Comparison of ENCODE assay signal across 1 cellular context in genomic region chr3:31610700-31611275, GRCh38.
TF ChIP-seq lines count a peak whose summit lies in the region.

No MANE protein-coding gene starts in this region.

TF ChIP-seq in HCT116, 20 proteins besides CTCF, POLR2A, EP300 and RAD21 (continued from another document):
- no peak for TF ChIP-seq ZBTB33 (IDR thresholded peaks at IDR 0.05; ENCODE audit: extremely low read depth, insufficient replicate concordance, low read length)
- TF ChIP-seq SP1 (IDR thresholded peaks at IDR 0.05; ENCODE audit: low read depth) = no peak
- TF ChIP-seq CBX3 (IDR thresholded peaks at IDR 0.05; ENCODE audit: low read depth) = no peak
- TF ChIP-seq TCF7L2 (IDR thresholded peaks at IDR 0.05; ENCODE audit: borderline replicate concordance, extremely low read depth, insufficient read depth, insufficient read length) = no peak
- no peak for TF ChIP-seq FOSL1 (IDR thresholded peaks at IDR 0.05; ENCODE audit: low read depth)
- no peak for TF ChIP-seq EZH2 (IDR thresholded peaks at IDR 0.05)
- no peak for TF ChIP-seq POLR2AphosphoS5 (IDR thresholded peaks at IDR 0.05; ENCODE audit: low read depth, low read length)
